8 cellular contexts compared by ENCODE assay signal in the genomic region with DNA sequence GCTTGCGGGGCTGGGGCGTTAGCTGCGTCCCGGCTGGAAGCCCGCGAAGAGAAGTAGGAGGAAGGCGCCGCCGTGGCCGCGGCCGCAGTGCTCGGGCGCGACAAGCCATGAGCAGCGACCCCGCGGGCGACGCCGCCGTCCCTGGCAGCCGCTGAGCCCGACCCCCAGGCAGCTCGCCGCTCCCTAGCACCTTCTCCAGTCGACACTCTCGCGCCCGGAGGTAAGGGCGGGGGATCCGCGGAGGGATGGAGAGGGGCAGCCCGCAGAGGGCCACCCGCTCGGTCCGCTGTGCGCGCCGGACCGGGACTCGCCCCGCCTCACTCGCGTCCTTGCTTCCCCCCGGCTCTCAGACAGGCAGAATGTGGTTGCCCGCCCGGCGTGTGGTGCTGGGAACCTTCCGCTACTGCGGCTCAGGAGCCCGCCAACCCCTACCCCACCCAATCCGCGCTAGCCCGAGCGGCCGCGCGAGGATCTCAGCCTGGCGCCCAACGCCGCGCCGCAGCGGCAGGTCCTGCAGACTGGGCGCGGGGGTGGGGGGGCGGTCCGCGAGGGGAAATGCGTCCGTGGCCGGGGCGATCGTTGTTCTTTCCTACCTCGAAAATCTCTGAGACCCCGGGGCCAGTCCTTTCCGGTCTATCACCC. TPM values are rescaled to one million over a fixed set of nuclear protein-coding genes. Genes with fewer than 3 reads are reported as not detected.
DNase-seq lines count a peak whose midpoint lies in the region; ATAC-seq and TF ChIP-seq lines count a peak whose summit lies in the region.

Gene LRRC8C (plus strand): TSS at position 18 of the 642 bp plus-strand sequence. CDS start 53,354 bp downstream, outside the sequence.

- peak; percentile 83 for DNase-seq in COLO668 (lab: John Stamatoyannopoulos, UW; ENCODE audit: unreplicated experiment)
- DNase-seq in GM19240 (ENCODE audit: insufficient read length, low spot score) = peak; percentile 26
- DNase-seq in NOMO-1 treated with DMSO at 0.1 percent for 48 hours (lab: John Stamatoyannopoulos, UW; ENCODE audit: unreplicated experiment) = peak; percentile 54
- DNase-seq in activated T-cell treated with anti-CD3 and anti-CD28 coated beads, Interleukin-2, amount 50 U/mL, for 72 hours = peak; percentile 70 to 74
- DNase-seq in esophagus squamous epithelium (lab: John Stamatoyannopoulos, UW) = no peak
- DNase-seq in naive thymus-derived CD4-positive, alpha-beta T cell = peak; percentile 51 to 67 (median 64)
- DNase-seq in tibial nerve (ENCODE audit: low spot score in 2 of 2) = no peak

- H3K4me1 Mint-ChIP-seq in activated T-cell treated with anti-CD3 and anti-CD28 coated beads, Interleukin-2, amount 50 U/mL, for 72 hours (ENCODE audit: low read depth) = peaks cover 84% of the 10 kb centered on the region
- H3K4me1 Mint-ChIP-seq in naive thymus-derived CD4-positive, alpha-beta T cell = peaks cover 62 to 85% (median 81%) of the 10 kb centered on the region in 7 donors

- TF ChIP-seq EP300 in tibial nerve (IDR thresholded peaks at IDR 0.05) = peak in 1 of 2 donors; percentile 36

- H3K27ac Mint-ChIP-seq in activated T-cell treated with anti-CD3 and anti-CD28 coated beads, Interleukin-2, amount 50 U/mL, for 72 hours = peak within 1 kb of the TSS; percentile 97
- H3K27ac Mint-ChIP-seq in naive thymus-derived CD4-positive, alpha-beta T cell = peak within 1 kb of the TSS; percentile 93 to 99 (median 98)

- TF ChIP-seq POLR2A in esophagus squamous epithelium (IDR thresholded peaks at IDR 0.05) (peak in 2 of 4 donors; percentile 43 to 50), tibial nerve (IDR thresholded peaks at IDR 0.05) (peak in 1 of 2 donors; percentile 60)

- CTCF ChIA-PET in naive thymus-derived CD4-positive, alpha-beta T cell (lab: Charles Lee) = interaction anchor here (1.1 to 11.4 kb wide), 12 partner anchors 15 to 150 kb away, joined by 3 to 122 read pairs (median 5); no protein-coding TSS in a partner anchor

- peak; percentile 54 for ATAC-seq in HG03354 (IDR thresholded peaks at IDR 0.05; ENCODE audit: poor library complexity, severe bottlenecking, unreplicated experiment)
- ATAC-seq in activated T-cell treated with anti-CD3 and anti-CD28 coated beads, Interleukin-2, amount 50 U/mL, for 72 hours (replicated peaks in 1 of 2) = peak; percentile 44 to 54
- peak; percentile 56 for ATAC-seq in naive thymus-derived CD4-positive, alpha-beta T cell

- no peaks in the 10 kb centered on the region for H3K36me3 ChIP-seq in esophagus squamous epithelium
- H3K36me3 ChIP-seq in naive thymus-derived CD4-positive, alpha-beta T cell (ENCODE audit: control insufficient read depth in 2 of 3, insufficient read depth in 3 of 3, low read length in 3 of 3) = peaks cover 0 to 12% (median 0%) of the 10 kb centered on the region in 3 experiments
- H3K36me3 ChIP-seq in tibial nerve = no peaks in the 10 kb centered on the region

- H3K27me3 Mint-ChIP-seq in activated T-cell treated with anti-CD3 and anti-CD28 coated beads, Interleukin-2, amount 50 U/mL, for 72 hours (ENCODE audit: low read depth) = no peaks in the 10 kb centered on the region
- H3K27me3 Mint-ChIP-seq in naive thymus-derived CD4-positive, alpha-beta T cell = no peaks in the 10 kb centered on the region

- H3K9me3 ChIP-seq in esophagus squamous epithelium (no peaks in the 10 kb centered on the region), tibial nerve (no peaks in the 10 kb centered on the region)
- no peaks in the 10 kb centered on the region for H3K9me3 ChIP-seq in naive thymus-derived CD4-positive, alpha-beta T cell (ENCODE audit: control insufficient read depth in 2 of 3, low read length in 3 of 3)

- WGBS in esophagus squamous epithelium, 2 donors = 2% methylated on average over 23 of the region's 78 CpGs; no CpG with 5 or more reads in 1 of the 2 donors
- WGBS in tibial nerve, 2 donors = 0 to 2% methylated on average over 12 to 21 of the region's 78 CpGs

- H3K9me3 Mint-ChIP-seq in activated T-cell treated with anti-CD3 and anti-CD28 coated beads, Interleukin-2, amount 50 U/mL, for 72 hours = no peaks in the 10 kb centered on the region
- peaks cover 0 to 3% (median 0%) of the 10 kb centered on the region in 11 donors for H3K9me3 Mint-ChIP-seq in naive thymus-derived CD4-positive, alpha-beta T cell

- POLR2A ChIA-PET in naive thymus-derived CD4-positive, alpha-beta T cell (lab: Charles Lee) = interaction anchor here (0.6 to 26.8 kb wide), 16 partner anchors 10 to 334 kb away, joined by 3 to 834 read pairs (median 12); partner anchors contain the start of gene LRRC8B

- H3K27ac ChIP-seq in esophagus squamous epithelium (peak within 1 kb of the TSS; percentile 85 to 97 (median 89)), tibial nerve (peak within 1 kb of the TSS; percentile 93 to 97 (median 94))
- H3K27ac ChIP-seq in naive thymus-derived CD4-positive, alpha-beta T cell (ENCODE audit: low read depth, low read length) = peak within 1 kb of the TSS; percentile 93

- TF ChIP-seq CTCF in esophagus squamous epithelium (IDR thresholded peaks at IDR 0.05) = no peak
- peak in 2 of 5 experiments; percentile 13 to 22 for TF ChIP-seq CTCF in tibial nerve (IDR thresholded peaks at IDR 0.05)

- H3K4me3 Mint-ChIP-seq in activated T-cell treated with anti-CD3 and anti-CD28 coated beads, Interleukin-2, amount 50 U/mL, for 72 hours = peak within 1 kb of the TSS; percentile 95 to 96
- peak within 1 kb of the TSS; percentile 92 to 99 (median 98) for H3K4me3 Mint-ChIP-seq in naive thymus-derived CD4-positive, alpha-beta T cell

- peaks cover 9 to 23% of the 10 kb centered on the region in 2 donors for H3K36me3 Mint-ChIP-seq in activated T-cell treated with anti-CD3 and anti-CD28 coated beads, Interleukin-2, amount 50 U/mL, for 72 hours (ENCODE audit: insufficient read depth in 2 of 2)
- H3K36me3 Mint-ChIP-seq in naive thymus-derived CD4-positive, alpha-beta T cell = peaks cover 0 to 31% (median 13%) of the 10 kb centered on the region in 5 donors

- H3K4me1 ChIP-seq in esophagus squamous epithelium = peaks cover 4 to 71% (median 6%) of the 10 kb centered on the region in 3 donors
- peaks cover 53 to 67% of the 10 kb centered on the region in 2 donors for H3K4me1 ChIP-seq in naive thymus-derived CD4-positive, alpha-beta T cell (ENCODE audit: control insufficient read depth in 2 of 2, insufficient read depth in 2 of 2, low read length in 2 of 2)
- peaks cover 0 to 66% (median 11%) of the 10 kb centered on the region in 4 donors for H3K4me1 ChIP-seq in tibial nerve

- peaks cover 0 to 12% (median 0%) of the 10 kb centered on the region in 4 donors for H3K27me3 ChIP-seq in esophagus squamous epithelium
- no peaks in the 10 kb centered on the region for H3K27me3 ChIP-seq in naive thymus-derived CD4-positive, alpha-beta T cell (ENCODE audit: control insufficient read depth in 2 of 2, insufficient read depth in 2 of 2, low read length in 2 of 2)
- H3K27me3 ChIP-seq in tibial nerve = no peaks in the 10 kb centered on the region

- intact Hi-C loops in esophagus squamous epithelium (cut with DNase I) = loop anchor here (5.0 kb wide), 1 partner anchor 129 kb away; no protein-coding TSS in a partner anchor
- intact Hi-C loops in naive thymus-derived CD4-positive, alpha-beta T cell (cut with micrococcal nuclease) = loop anchor here (1.0 to 10.0 kb wide), 10 partner anchors 36 to 948 kb away; partner anchors contain the start of genes ZNF326 (in 2 of the 2), LRRC8B (in 1 of the 2), LRRC8D (in 1 of the 2) and PKN2 (in 1 of the 2)

- H3K4me3 ChIP-seq in esophagus squamous epithelium (peak within 1 kb of the TSS; percentile 65 to 96 (median 84)), tibial nerve (peak within 1 kb of the TSS; percentile 78 to 98 (median 88))
- H3K4me3 ChIP-seq in naive thymus-derived CD4-positive, alpha-beta T cell (ENCODE audit: low read length) = peak within 1 kb of the TSS; percentile 74

RNA-seq across cellular contexts. Expression of gene LRRC8C, which starts in this region (rescaled TPM):
- total RNA-seq in activated T-cell treated with anti-CD3 and anti-CD28 coated beads, Interleukin-2, amount 50 U/mL, for 72 hours = 10 to 100 TPM; 33.1 to 36.7 TPM
- total RNA-seq in esophagus squamous epithelium (1 to 10 TPM; 1.4 to 5.0 (median 3.2) TPM), tibial nerve (10 to 100 TPM; 16.5 to 23.8 (median 20.2) TPM)
- 10 to 100 TPM; 27.1 to 50.5 (median 46.6) TPM for total RNA-seq in naive thymus-derived CD4-positive, alpha-beta T cell
- polyA plus RNA-seq in naive thymus-derived CD4-positive, alpha-beta T cell = 10 to 100 TPM; 14.3 to 16.6 TPM

Comparison
In these comparisons a context has a peak if more than half of its experiments do, and no peak if none do; other contexts are left out.
1. DNase-seq: peak in COLO668 (single experiment), GM19240 (single experiment), NOMO-1 treated with DMSO at 0.1 percent for 48 hours (single experiment), activated T-cell treated with anti-CD3 and anti-CD28 coated beads, Interleukin-2, amount 50 U/mL, for 72 hours (2 of 2) and naive thymus-derived CD4-positive, alpha-beta T cell (9 of 9); none in esophagus squamous epithelium (single experiment) and tibial nerve (0 of 2).
2. Peak in every context shown above with its lines, with median percentiles within 50 percentile points of each other: ATAC-seq, H3K27ac ChIP-seq and H3K4me3 ChIP-seq.